22 cellular contexts compared by ENCODE assay signal in the genomic region with DNA sequence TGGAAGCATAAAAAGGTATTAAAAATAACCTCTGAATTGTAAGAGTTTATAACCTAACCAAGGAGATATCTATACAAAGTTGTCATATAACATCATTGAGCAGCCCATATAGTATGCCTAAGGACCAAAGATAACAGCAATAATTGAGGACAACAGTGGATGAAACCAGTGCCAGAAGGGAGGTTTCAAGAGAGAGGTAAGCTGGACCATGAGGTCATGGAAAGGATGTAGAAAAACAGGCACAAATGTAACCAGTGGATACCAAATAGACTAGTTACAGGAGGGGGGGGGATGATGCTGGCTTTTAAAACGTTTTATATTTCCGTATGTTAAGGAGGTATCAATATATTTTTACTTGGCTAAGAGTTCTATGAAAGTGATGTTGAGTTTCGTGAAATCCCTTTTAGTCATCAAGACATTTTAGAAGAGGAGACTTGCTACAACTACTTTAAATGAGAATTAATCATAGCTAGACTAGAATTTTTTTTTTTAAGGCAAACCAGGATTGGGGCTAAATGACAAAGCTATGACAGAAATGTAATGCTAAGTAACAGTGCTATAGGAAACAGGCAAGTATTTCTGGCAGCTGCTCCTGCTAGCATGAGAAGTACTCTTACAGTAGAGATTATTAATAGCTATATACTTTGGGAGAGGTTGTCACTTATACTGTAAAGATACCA.
A peak's percentile ranks its signal among the peaks of the same experiment; 100 is the strongest.
DNase-seq lines count a peak whose midpoint lies in the region; ATAC-seq and TF ChIP-seq lines count a peak whose summit lies in the region.
"Had no signal": no experiment of that assay in that cellular context is flagged by ENCODE, and none has a peak within 500 bp of the region (broad histone marks: within the 10 kb centered on the region; RNA-seq: fewer than 3 reads in every experiment).

No MANE protein-coding gene starts in this region.

- no peak overlapping the region for H3K27ac ChIP-seq in right atrium auricular region
- H3K27ac ChIP-seq in GM23248: peak overlapping the region; percentile 14
- peak overlapping the region; percentile 15 for H3K27ac ChIP-seq in OCI-LY3 (ENCODE audit: low read length)
- H3K27ac ChIP-seq in skeletal muscle tissue (ENCODE audit: low read depth, low read length): peak overlapping the region; percentile 17
- H3K27ac ChIP-seq: adrenal gland, HL-60, lower lobe of right lung, pancreas had no signal

- no peak overlapping the region for H3K9ac ChIP-seq in GM23248
- no peak overlapping the region for H3K9ac ChIP-seq in OCI-LY3 (ENCODE audit: low read length)
- no peak overlapping the region for H3K9ac ChIP-seq in skeletal muscle tissue (ENCODE audit: low read depth in 1 of 3, low read length in 3 of 3)

- DNase-seq in Right ventricle myocardium superior (no peak), right atrium auricular region (ENCODE audit: low spot score) (no peak), GM23248 (peak; percentile 49), activated gamma-delta T cell (lab: John Stamatoyannopoulos, UW) (no peak), NAMALWA (ENCODE audit: low spot score) (no peak), SIG-M5 treated with dmso at 0.1 percent for 504 hours (lab: John Stamatoyannopoulos, UW; ENCODE audit: unreplicated experiment) (no peak)
- DNase-seq: adrenal gland; COR-L47; effector CD4-positive, alpha-beta T cell; GDM1; lower lobe of right lung; MM.1S; NCI-H226; pancreas; stimulated activated CD4-positive, alpha-beta T cell treated with anti-CD3 and anti-CD28 coated beads, Interleukin-4, amount 100 ng/mL, for 1 hour; substantia nigra had no signal

- no peaks in the 10 kb centered on the region for H3K9me2 ChIP-seq in GM23248 (ENCODE audit: insufficient read depth)

- H3K4me2 ChIP-seq in GM23248 (ENCODE audit: unreplicated experiment): no peak overlapping the region
- H3K4me2 ChIP-seq in OCI-LY3 (ENCODE audit: low read length): peak overlapping the region; percentile 49
- H3K4me2 ChIP-seq: GM23338 had no signal

- TF ChIP-seq CTCF in right atrium auricular region (IDR thresholded peaks at IDR 0.05) (no peak), OCI-LY3 (IDR thresholded peaks at IDR 0.05; ENCODE audit: low read depth, low read length) (no peak)

- peak; percentile 16 for ATAC-seq in Right ventricle myocardium superior (ENCODE audit: poor library complexity)
- ATAC-seq: esophagus mucosa, GM23338, lower lobe of right lung, pancreas had no signal

- H3K4me1 ChIP-seq in right atrium auricular region: no peaks in the 10 kb centered on the region
- H3K4me1 ChIP-seq in GM23248 (ENCODE audit: insufficient read depth): peaks cover 14% of the 10 kb centered on the region
- peaks cover 42% of the 10 kb centered on the region for H3K4me1 ChIP-seq in OCI-LY3 (ENCODE audit: low read length)
- H3K4me1 ChIP-seq in skeletal muscle tissue (ENCODE audit: control insufficient read depth in 3 of 3, insufficient read depth in 3 of 3, low read length in 3 of 3): peaks cover 5 to 14% (median 6%) of the 10 kb centered on the region in 3 donors
- H3K4me1 ChIP-seq: lower lobe of right lung had no signal

- H3K4me3 ChIP-seq in right atrium auricular region (no peak overlapping the region), GM23248 (no peak overlapping the region), OCI-LY3 (ENCODE audit: low read length) (peak overlapping the region; percentile 5; the same call in 1 of the 2 replicates), skeletal muscle tissue (ENCODE audit: low read length in 3 of 3) (no peak overlapping the region)
- H3K4me3 ChIP-seq: adrenal gland, GM23338, lower lobe of right lung, pancreas, skin epidermis had no signal

- H3K36me3 ChIP-seq in right atrium auricular region (no peaks in the 10 kb centered on the region), GM23248 (ENCODE audit: low read depth) (no peaks in the 10 kb centered on the region), OCI-LY3 (replicated peaks; ENCODE audit: low read depth, low read length) (no peaks in the 10 kb centered on the region), skeletal muscle tissue (ENCODE audit: control insufficient read depth in 3 of 3, insufficient read depth in 3 of 3, low read length in 3 of 3) (no peaks in the 10 kb centered on the region)
- H3K36me3 ChIP-seq: adrenal gland, lower lobe of right lung, pancreas had no signal

- intact Hi-C loops in Right ventricle myocardium superior (cut with DNase I): no loop called here

- 55 to 62% methylated on average over 3 of the region's 3 CpGs for WGBS in GM23248 (ENCODE audit: low coverage in 1 of 2, low lambda C conversion rate in 2 of 2, missing lambda C conversion rate in 2 of 2), 2 experiments

- 0 out of 2 replicates have a peak, but pooled peaks cover 33% of the 10 kb centered on the region for H3K79me2 ChIP-seq in GM23248 (ENCODE audit: insufficient read depth)
- H3K79me2 ChIP-seq in OCI-LY3 (ENCODE audit: low read length): peaks cover 56% of the 10 kb centered on the region

- H3K9me3 ChIP-seq in right atrium auricular region: no peaks in the 10 kb centered on the region
- H3K9me3 ChIP-seq in GM23248 (ENCODE audit: low read depth): no peaks in the 10 kb centered on the region
- no peaks in the 10 kb centered on the region for H3K9me3 ChIP-seq in OCI-LY3 (ENCODE audit: insufficient read depth, low read length)
- H3K9me3 ChIP-seq in skeletal muscle tissue (ENCODE audit: control insufficient read depth in 3 of 3, low read length in 3 of 3): no peaks in the 10 kb centered on the region
- H3K9me3 ChIP-seq: adrenal gland, lower lobe of right lung, pancreas had no signal

- no peaks in the 10 kb centered on the region for H3K27me3 ChIP-seq in right atrium auricular region
- H3K27me3 ChIP-seq in GM23248 (replicated peaks; ENCODE audit: insufficient read depth): no peaks in the 10 kb centered on the region
- no peaks in the 10 kb centered on the region for H3K27me3 ChIP-seq in OCI-LY3 (ENCODE audit: low read depth, low read length)
- H3K27me3 ChIP-seq in skeletal muscle tissue (ENCODE audit: control insufficient read depth in 3 of 3, insufficient read depth in 3 of 3, low read length in 3 of 3): no peaks in the 10 kb centered on the region
- H3K27me3 ChIP-seq: adrenal gland, pancreas had no signal

- in situ Hi-C loops in GM23248 (cut with MboI): loop anchor here (25.0 kb wide), 2 partner anchors 1012 to 1262 kb away; no protein-coding TSS in a partner anchor

- H2AFZ ChIP-seq in GM23248: no peak overlapping the region
- no peak overlapping the region for H2AFZ ChIP-seq in OCI-LY3 (ENCODE audit: low read depth, low read length)
- H2AFZ ChIP-seq: GM23338 had no signal

- H4K20me1 ChIP-seq in GM23248 (ENCODE audit: insufficient read depth): no peaks in the 10 kb centered on the region
- H4K20me1 ChIP-seq in OCI-LY3 (ENCODE audit: insufficient read depth, low read length): peaks cover 6% of the 10 kb centered on the region; the same call in 1 of the 2 replicates

- H3F3A ChIP-seq in GM23248 (ENCODE audit: insufficient read depth): no peaks in the 10 kb centered on the region

Comparison
In these comparisons a context has a peak if more than half of its experiments do, and no peak if none do; other contexts are left out.
1. H3K27ac ChIP-seq: peak in GM23248 (single experiment), OCI-LY3 (single experiment) and skeletal muscle tissue (single experiment); none in right atrium auricular region (0 of 2).